In genomic region chr2:3557588-3558204, GRCh38 we compare ENCODE assay signal across 8 cellular contexts. TPM values are rescaled to one million over a fixed set of nuclear protein-coding genes. Genes with fewer than 3 reads are reported as not detected.
A peak's percentile ranks its signal among the peaks of the same experiment; 100 is the strongest.
DNase-seq lines count a peak whose midpoint lies in the region; ATAC-seq, FAIRE-seq and TF ChIP-seq lines count a peak whose summit lies in the region.

No MANE protein-coding gene starts in this region.

- peaks cover 9 to 13% of the 10 kb centered on the region in 2 experiments for H3K4me1 Mint-ChIP-seq in H9
- H3K4me1 Mint-ChIP-seq in natural killer cell, result peaks cover 15 to 28% of the 10 kb centered on the region in 2 donors

- H3K14ac ChIP-seq in H9 (ENCODE audit: insufficient read depth, low read length), result peak overlapping the region; percentile 93; the same call in 1 of the 2 replicates

- no peak overlapping the region for H4K8ac ChIP-seq in H9 (replicated peaks; ENCODE audit: insufficient read length, low read depth, low read length)

- H3K23me2 ChIP-seq in H9 (ENCODE audit: insufficient read length, low read depth, low read length, poor library complexity, severe bottlenecking), result peaks cover 4% of the 10 kb centered on the region

- no peak overlapping the region for H4K91ac ChIP-seq in H9 (ENCODE audit: insufficient read length, low read depth, low read length)

- peak; percentile 11 for ATAC-seq in GM18499 (IDR thresholded peaks at IDR 0.05; ENCODE audit: insufficient read depth, unreplicated experiment)
- ATAC-seq in natural killer cell, result peak; percentile 24 to 42 (median 35)

- H3K27ac ChIP-seq in H9 (ENCODE audit: insufficient read length, low read depth, low read length) (peak overlapping the region; percentile 0), dorsolateral prefrontal cortex (peak overlapping the region in 57 of 59 donors; percentile 40 to 96 (median 89))

- H3K18ac ChIP-seq in H9 (ENCODE audit: insufficient read length, low read depth, low read length), result peak overlapping the region; percentile 88

- FAIRE-seq in urothelium cell line (lab: Jason Lieb, UNC), result no peak

- H2AK5ac ChIP-seq in H9 (ENCODE audit: insufficient read length, low read length), result no peak overlapping the region

- TF ChIP-seq CTCF in H9 (conservative IDR thresholded peaks at IDR 0.05) (no peak), dorsolateral prefrontal cortex (IDR thresholded peaks at IDR 0.05 in 54 of 56, conservative IDR thresholded peaks at IDR 0.05 in 2 of 56; ENCODE audit: low read depth in 1 of 56, partially characterized antibody in 56 of 56) (no peak), natural killer cell (IDR thresholded peaks at IDR 0.05) (no peak)

- H3K9me3 Mint-ChIP-seq in H9 (no peaks in the 10 kb centered on the region), natural killer cell (no peaks in the 10 kb centered on the region)

- no peak overlapping the region for H3K23ac ChIP-seq in H9 (ENCODE audit: insufficient read length, low read depth, low read length)

- H3K4me1 ChIP-seq in H9 (ENCODE audit: insufficient read depth, low read length), result no peaks in the 10 kb centered on the region

- H3K4me3 Mint-ChIP-seq in H9 (peak overlapping the region; percentile 90 to 94), natural killer cell (peak overlapping the region; percentile 90)

- H3K79me2 ChIP-seq in H9 (ENCODE audit: insufficient read depth, low read length), result peaks cover 8% of the 10 kb centered on the region; the same call in 1 of the 2 replicates

- H3K27ac Mint-ChIP-seq in H9 (peak overlapping the region; percentile 97 to 99 (median 98)), natural killer cell (peak overlapping the region; percentile 91 to 98)

- no peak overlapping the region for H2BK20ac ChIP-seq in H9 (ENCODE audit: low read depth, low read length, poor library complexity, severe bottlenecking)

- peak overlapping the region; percentile 98 for H3K4me2 ChIP-seq in H9 (ENCODE audit: insufficient read depth, insufficient read length, low read length)

- H3K36me3 Mint-ChIP-seq in H9 (ENCODE audit: insufficient read depth in 1 of 3, low read depth in 3 of 3) (peaks cover 33 to 60% (median 58%) of the 10 kb centered on the region in 3 experiments; a peak in 6 of 7 replicates), natural killer cell (no peaks in the 10 kb centered on the region)

- H3K4ac ChIP-seq in H9 (ENCODE audit: low read depth, low read length), result peak overlapping the region; percentile 67; the same call in 1 of the 2 replicates

- no peaks in the 10 kb centered on the region for H4K20me1 ChIP-seq in H9 (ENCODE audit: control insufficient read depth, insufficient read depth, insufficient read length)

- intact Hi-C loops in dorsolateral prefrontal cortex (cut with DNase I) (loop anchor here (1.0 to 10.0 kb wide), 7 partner anchors 18 to 253 kb away; partner anchors contain the start of genes ADI1 (in 2 of the 2), EIPR1 (in 2 of the 2), RPS7 (in 2 of the 2) and TRAPPC12 (in 2 of the 2)), natural killer cell (cut with micrococcal nuclease) (loop anchor here (1.0 to 5.0 kb wide), 3 partner anchors 18 to 95 kb away; partner anchors contain the start of gene RPS7)

- H3K56ac ChIP-seq in H9 (ENCODE audit: insufficient read length, low read depth, low read length), result no peak overlapping the region

- no peak overlapping the region for H3T11ph ChIP-seq in H9 (ENCODE audit: low read length)

- no peaks in the 10 kb centered on the region for H3K9me3 ChIP-seq in H9 (ENCODE audit: control insufficient read depth, low read depth, low read length)

- no peak overlapping the region for H2BK5ac ChIP-seq in H9 (ENCODE audit: insufficient read length, low read length)

- H3K27me3 Mint-ChIP-seq in H9 (ENCODE audit: low read depth) (no peaks in the 10 kb centered on the region; the same call in 1 of the 2 replicates), natural killer cell (ENCODE audit: low read depth in 2 of 2) (no peaks in the 10 kb centered on the region)

- no CpG with 5 or more reads among the region's 40 CpGs for WGBS in H9 (ENCODE audit: extremely low coverage, insufficient read length, low lambda C conversion rate)

- no peak overlapping the region for H2BK120ac ChIP-seq in H9 (ENCODE audit: low read depth, low read length, poor library complexity, severe bottlenecking)

- H3K27me3 ChIP-seq in H9 (ENCODE audit: insufficient read depth, low read length) (no peaks in the 10 kb centered on the region), dorsolateral prefrontal cortex (no peaks in the 10 kb centered on the region)

- peak overlapping the region; percentile 83 for H3K9ac ChIP-seq in H9 (ENCODE audit: extremely low read depth, insufficient read length, low read length)

- H2AFZ ChIP-seq in H9 (ENCODE audit: low read length), result no peak overlapping the region

- DNase-seq in H9 (no peak), NAMALWA (ENCODE audit: low spot score) (peak; percentile 44), dorsolateral prefrontal cortex (no peak), natural killer cell (no peak), NCI-H510A (lab: John Stamatoyannopoulos, UW) (no peak), urothelium cell line (ENCODE audit: low spot score) (no peak), foreskin melanocyte (no peak)

- H2BK15ac ChIP-seq in H9 (ENCODE audit: low read depth, low read length), result no peak overlapping the region

- H2BK12ac ChIP-seq in H9 (ENCODE audit: insufficient read length, low read depth, low read length), result no peak overlapping the region

- peaks cover 4% of the 10 kb centered on the region for H3K79me1 ChIP-seq in H9 (ENCODE audit: insufficient read depth, low read depth, low read length, poor library complexity, severe bottlenecking)

- no peak overlapping the region for H4K5ac ChIP-seq in H9 (ENCODE audit: insufficient read length, low read depth, low read length)

- peak overlapping the region; percentile 69 to 100 (median 97) for H3K4me3 ChIP-seq in dorsolateral prefrontal cortex

RNA-seq across cellular contexts. Expression of gene RNASEH1, which starts 0.4 kb away (rescaled TPM):
- total RNA-seq in H9 (2021) (40.4 and 42.0 TPM in 2 replicates), dorsolateral prefrontal cortex (10 to 100 TPM; 11.4 to 33.7 (median 23.1) TPM), natural killer cell (10 to 100 TPM; 25.6 to 30.6 (median 26.3) TPM)

RNA-seq across cellular contexts. Expression of gene RPS7, which starts 17.4 kb away (rescaled TPM):
- total RNA-seq in H9 (2021) (2,120 and 2,130 TPM in 2 replicates), dorsolateral prefrontal cortex (100 to 1,000 TPM; 295 to 533 (median 396) TPM), natural killer cell (1,000 to 10,000 TPM in 2 of 3 donors, 100 to 1,000 TPM in 1; 815 to 1,068 (median 1,001) TPM)

RNA-seq across cellular contexts. Expression of gene COLEC11, which starts 37.2 kb away (rescaled TPM):
- total RNA-seq in H9 (2021), result 0.39 TPM in 1 of 2 replicates, not detected in the other
- total RNA-seq in dorsolateral prefrontal cortex, result 1 to 10 TPM in 100 of 120 experiments, under 1 TPM in 15, not detected in 5; 0.49 to 9.5 (median 1.8) TPM
- total RNA-seq in natural killer cell, result under 1 TPM in 1 of 3 donors, not detected in 2; 0.61 TPM

RNA-seq across cellular contexts. Expression of gene ADI1, which starts 38.4 kb away (rescaled TPM):
- total RNA-seq in H9 (2021) (23.4 and 25.4 TPM in 2 replicates), dorsolateral prefrontal cortex (10 to 100 TPM; 18.6 to 47.4 (median 29.0) TPM), natural killer cell (10 to 100 TPM; 15.9 to 23.0 (median 17.4) TPM)
